Comparison of ENCODE assay signal across 13 cellular contexts in genomic region chr2:178928077-178928476, GRCh38.
DNase-seq lines count a peak whose midpoint lies in the region; ATAC-seq and TF ChIP-seq lines count a peak whose summit lies in the region.
"Had no signal": no experiment of that assay in that cellular context is flagged by ENCODE, and none has a peak within 500 bp of the region (broad histone marks: within the 10 kb centered on the region; RNA-seq: fewer than 3 reads in every experiment).

No MANE protein-coding gene starts in this region.

- peak; percentile 22 for DNase-seq in GM20000 (ENCODE audit: low spot score)
- DNase-seq in OCI-M2 (lab: John Stamatoyannopoulos, UW; ENCODE audit: unreplicated experiment), result peak; percentile 2
- DNase-seq in LoVo (ENCODE audit: low spot score), result no peak
- no peak for DNase-seq in SIG-M5 (lab: John Stamatoyannopoulos, UW)
- no peak for DNase-seq in NCI-H345 (lab: John Stamatoyannopoulos, UW)
- DNase-seq: activated CD8-positive, alpha-beta T cell treated with anti-CD3 and anti-CD28 coated beads for 36 hours; nucleus accumbens; PC-3; stimulated activated CD8-positive, alpha-beta memory T cell treated with anti-CD3 and anti-CD28 coated beads, Interleukin-4, amount 100 ng/mL, for 48 hours; T-helper 2 cell had no signal

- ATAC-seq in GM18517 (IDR thresholded peaks at IDR 0.05; ENCODE audit: unreplicated experiment) (peak; percentile 81), HG02938 (IDR thresholded peaks at IDR 0.05; ENCODE audit: unreplicated experiment) (peak; percentile 75), GM19452 (IDR thresholded peaks at IDR 0.05; ENCODE audit: unreplicated experiment) (no peak)
- ATAC-seq: activated CD8-positive, alpha-beta T cell treated with anti-CD3 and anti-CD28 coated beads for 36 hours; PC-3 had no signal

- TF ChIP-seq CTCF in GM20000 (IDR thresholded peaks at IDR 0.05; ENCODE audit: extremely low read depth, missing control alignments), result no peak

Comparison
In these comparisons a context has a peak if more than half of its experiments do, and no peak if none do; other contexts are left out.
1. DNase-seq: peak in GM20000 (single experiment) and OCI-M2 (single experiment); none in LoVo (single experiment), SIG-M5 (single experiment) and NCI-H345 (single experiment).